ENCODE assay signal across 8 cellular contexts in the genomic region with DNA sequence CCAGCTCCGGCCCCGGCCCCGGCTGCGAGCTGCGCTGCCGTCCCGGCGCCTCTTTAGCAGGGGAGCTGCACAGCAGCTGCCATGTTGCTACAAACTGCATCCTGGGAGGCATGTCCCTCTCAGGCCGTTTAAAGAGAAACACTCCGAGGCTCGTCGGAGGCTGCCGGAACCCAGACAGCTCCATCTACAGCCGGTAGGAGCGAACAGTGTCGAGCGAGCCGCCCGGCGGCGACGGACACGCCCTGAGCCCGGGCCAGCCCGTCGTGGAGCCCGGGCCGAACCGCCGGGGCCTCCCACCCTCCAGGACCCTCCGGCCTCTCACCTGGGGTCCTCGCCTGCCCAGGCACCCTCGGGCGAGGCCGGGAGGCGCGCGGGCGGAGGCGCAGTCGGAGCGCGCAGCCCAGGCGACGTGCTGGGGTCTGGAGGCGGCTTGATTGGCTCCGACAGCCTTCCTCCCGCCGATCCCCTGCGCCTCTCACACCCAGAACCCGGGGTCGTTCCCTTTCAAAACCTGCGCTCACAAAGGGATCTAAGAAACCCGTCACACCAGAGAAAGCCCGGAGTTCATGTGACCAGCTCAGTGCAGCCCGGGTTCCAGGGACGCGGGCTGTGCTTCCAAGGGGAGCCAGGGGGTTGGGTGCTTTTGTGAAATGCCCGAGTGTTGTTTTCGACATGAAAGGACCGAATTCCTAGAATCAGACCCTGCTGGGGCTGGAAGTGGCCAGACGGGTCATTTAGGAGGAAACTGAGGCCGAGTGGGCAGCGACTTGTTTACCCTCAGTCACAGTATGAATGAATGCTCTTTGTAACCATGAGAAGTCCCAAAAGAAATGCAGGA. TPM values are rescaled to one million over a fixed set of nuclear protein-coding genes. Genes with fewer than 3 reads are reported as not detected.
DNase-seq lines count a peak whose midpoint lies in the region; ATAC-seq and TF ChIP-seq lines count a peak whose summit lies in the region.

Gene ZNF777, minus strand, starts transcription at position 570 of the 838 bp plus-strand sequence. CDS start 5,040 bp downstream, outside the sequence.

- peak within 1 kb of the TSS; percentile 65 for H3K4me3 ChIP-seq in AG09309 (ENCODE audit: control insufficient read depth, low read depth, low read length)

- TF ChIP-seq CTCF in AG09309 (IDR thresholded peaks at IDR 0.05; ENCODE audit: control insufficient read depth, insufficient read depth, low read depth, low read length, missing control alignments) (peak; percentile 53), chondrocyte (IDR thresholded peaks at IDR 0.05) (peak; percentile 76)

- peak; percentile 94 for ATAC-seq in GM18868 (IDR thresholded peaks at IDR 0.05; ENCODE audit: unreplicated experiment)
- ATAC-seq in HG03103 (IDR thresholded peaks at IDR 0.05; ENCODE audit: low read depth, unreplicated experiment), result peak; percentile 91

- peaks cover 2% of the 10 kb centered on the region for H3K9me3 Mint-ChIP-seq in chondrocyte (ENCODE audit: low read depth)

- H3K4me3 Mint-ChIP-seq in chondrocyte (ENCODE audit: unreplicated experiment), result peak within 1 kb of the TSS; percentile 85

- no peaks in the 10 kb centered on the region for H3K27me3 ChIP-seq in layer of hippocampus (ENCODE audit: control insufficient read depth, insufficient read depth, low read length)

- H3K27ac ChIP-seq in layer of hippocampus (ENCODE audit: low read depth, low read length), result peak within 1 kb of the TSS; percentile 35

- peak; percentile 61 for DNase-seq in AG09309 (ENCODE audit: low read depth)
- peak; percentile 92 for DNase-seq in NCI-H2227 (lab: John Stamatoyannopoulos, UW; ENCODE audit: unreplicated experiment)
- DNase-seq in activated CD4-positive, CD25-positive, alpha-beta regulatory T cell treated with anti-CD3 and anti-CD28 coated beads, Interleukin-2, amount 50 U/mL, for 72 hours, result peak; percentile 76
- DNase-seq in chondrocyte (ENCODE audit: low spot score), result peak; percentile 95
- peak; percentile 69 to 72 for DNase-seq in stimulated activated CD4-positive, alpha-beta T cell treated with anti-CD3 and anti-CD28 coated beads, Interleukin-1b, Interleukin-23, amount 100 ng/mL, for 4 hours (ENCODE audit: low read depth in 2 of 2)

- peaks cover 16% of the 10 kb centered on the region for H3K4me1 Mint-ChIP-seq in chondrocyte (ENCODE audit: low read depth)

- peak within 1 kb of the TSS; percentile 82 for H3K27ac Mint-ChIP-seq in chondrocyte (ENCODE audit: unreplicated experiment)

- peaks cover 1% of the 10 kb centered on the region for H3K36me3 Mint-ChIP-seq in chondrocyte (ENCODE audit: low read depth)

- H3K27me3 Mint-ChIP-seq in chondrocyte (ENCODE audit: low read depth), result no peaks in the 10 kb centered on the region

RNA-seq across cellular contexts. Expression of gene ZNF777, which starts in this region (rescaled TPM):
- total RNA-seq in chondrocyte, result 11.7 to 15.2 TPM (median 15.1 TPM) in 3 replicates

Comparison
In these comparisons a context has a peak if more than half of its experiments do, and no peak if none do; other contexts are left out.
1. Peak in every context shown above with its lines: DNase-seq, ATAC-seq, H3K4me3 ChIP-seq and H3K27ac ChIP-seq.